Comparison of ENCODE assay signal across 24 cellular contexts in genomic region chr21:34981793-34982192, GRCh38.
DNase-seq lines count a peak whose midpoint lies in the region; ATAC-seq, FAIRE-seq and TF ChIP-seq lines count a peak whose summit lies in the region.
"Had no signal": no experiment of that assay in that cellular context is flagged by ENCODE, and none has a peak within 500 bp of the region (broad histone marks: within the 10 kb centered on the region; RNA-seq: fewer than 3 reads in every experiment).

No MANE protein-coding gene starts in this region.

- TF ChIP-seq RAD21 in H1 (IDR thresholded peaks at IDR 0.05 in 1 of 2, conservative IDR thresholded peaks at IDR 0.05 in 1 of 2; ENCODE audit: low read depth in 2 of 2, low read length in 2 of 2) = no peak

- H3K27me3 Mint-ChIP-seq in stimulated activated naive CD8-positive, alpha-beta T cell treated with anti-CD3 and anti-CD28 coated beads, Interleukin-15, Interleukin-2, amounts not matched to agents 100 ng/mL and 50 ng/mL, for 24 hours = no peaks in the 10 kb centered on the region
- no peaks in the 10 kb centered on the region for H3K27me3 Mint-ChIP-seq in stimulated activated naive CD8-positive, alpha-beta T cell treated with anti-CD3 and anti-CD28 coated beads, Interleukin-15, amount 100 ng/mL, for 72 hours
- no peaks in the 10 kb centered on the region for H3K27me3 Mint-ChIP-seq in activated CD4-positive, alpha-beta memory T cell treated with anti-CD3 and anti-CD28 coated beads for 36 hours

- no peaks in the 10 kb centered on the region for H3K79me1 ChIP-seq in H1 (ENCODE audit: low read depth, low read length)

- no peak for TF ChIP-seq CTCF in H1 (IDR thresholded peaks at IDR 0.05; ENCODE audit: control extremely low read depth in 1 of 3, insufficient read depth in 1 of 3, low read depth in 1 of 3, low read length in 3 of 3)
- no peak for TF ChIP-seq CTCF in ascending aorta (IDR thresholded peaks at IDR 0.05)

- 95% methylated on average over 7 of the region's 7 CpGs; no CpG with 5 or more reads in 1 of the 2 experiments for WGBS in H1 (ENCODE audit: extremely low coverage in 1 of 2, insufficient coverage in 1 of 2, insufficient read length in 1 of 2, insufficient replicate concordance in 2 of 2, low coverage in 1 of 2, low lambda C conversion rate in 2 of 2, missing lambda C conversion rate in 1 of 2), 2 experiments

- H3K27me3 ChIP-seq in H1 (replicated peaks in 1 of 4; ENCODE audit: control insufficient read depth in 3 of 4, extremely low read depth in 1 of 4, insufficient read depth in 3 of 4, low read length in 3 of 4) (no peaks in the 10 kb centered on the region), ascending aorta (no peaks in the 10 kb centered on the region)
- H3K27me3 ChIP-seq: sigmoid colon had no signal

- H2AK5ac ChIP-seq in H1 (ENCODE audit: low read depth, low read length) = no peak overlapping the region

- H3K4me3 Mint-ChIP-seq in stimulated activated naive CD8-positive, alpha-beta T cell treated with anti-CD3 and anti-CD28 coated beads, Interleukin-15, Interleukin-2, amounts not matched to agents 100 ng/mL and 50 ng/mL, for 24 hours = no peak overlapping the region
- no peak overlapping the region for H3K4me3 Mint-ChIP-seq in stimulated activated naive CD8-positive, alpha-beta T cell treated with anti-CD3 and anti-CD28 coated beads, Interleukin-15, amount 100 ng/mL, for 72 hours
- H3K4me3 Mint-ChIP-seq in activated CD4-positive, alpha-beta memory T cell treated with anti-CD3 and anti-CD28 coated beads for 36 hours = no peak overlapping the region
- H3K4me3 Mint-ChIP-seq: mesothelial cell of epicardium, neural crest cell had no signal

- H3K4me3 ChIP-seq in H1 (ENCODE audit: extremely low read depth in 1 of 4, insufficient read depth in 2 of 4, low read depth in 3 of 4, low read length in 4 of 4) (no peak overlapping the region), ascending aorta (no peak overlapping the region)
- H3K4me3 ChIP-seq: GM12878, heart left ventricle, sigmoid colon, thoracic aorta had no signal

- no peak overlapping the region for H4K5ac ChIP-seq in H1 (ENCODE audit: insufficient read length, low read depth, low read length)

- no peaks in the 10 kb centered on the region for H3K36me3 ChIP-seq in H1 (ENCODE audit: control insufficient read depth in 2 of 4, insufficient read depth in 4 of 4, low read length in 3 of 4)
- no peaks in the 10 kb centered on the region for H3K36me3 ChIP-seq in ascending aorta
- H3K36me3 ChIP-seq: heart left ventricle, sigmoid colon, thoracic aorta, WERI-Rb-1 had no signal

- H3K4me1 ChIP-seq in H1 (replicated peaks in 1 of 4; ENCODE audit: control insufficient read depth in 3 of 4, insufficient read depth in 4 of 4, low read length in 3 of 4) (0 out of 7 replicates have a peak, but pooled peaks cover 0 to under 1% (median 0%) of the 10 kb centered on the region in 4 experiments), ascending aorta (no peaks in the 10 kb centered on the region)

- peaks cover 78% of the 10 kb centered on the region for H3K4me1 Mint-ChIP-seq in stimulated activated naive CD8-positive, alpha-beta T cell treated with anti-CD3 and anti-CD28 coated beads, Interleukin-15, Interleukin-2, amounts not matched to agents 100 ng/mL and 50 ng/mL, for 24 hours (ENCODE audit: low read depth)
- H3K4me1 Mint-ChIP-seq in stimulated activated naive CD8-positive, alpha-beta T cell treated with anti-CD3 and anti-CD28 coated beads, Interleukin-15, amount 100 ng/mL, for 72 hours = peaks cover 69% of the 10 kb centered on the region
- H3K4me1 Mint-ChIP-seq in activated CD4-positive, alpha-beta memory T cell treated with anti-CD3 and anti-CD28 coated beads for 36 hours (ENCODE audit: low read depth) = peaks cover 83% of the 10 kb centered on the region

- H3K14ac ChIP-seq in H1 (ENCODE audit: insufficient read length) = no peak overlapping the region

- H2BK20ac ChIP-seq in H1 (ENCODE audit: low read length) = no peak overlapping the region

- ATAC-seq in stimulated activated naive CD8-positive, alpha-beta T cell treated with anti-CD3 and anti-CD28 coated beads, Interleukin-15, amount 100 ng/mL, for 72 hours = no peak
- no peak for ATAC-seq in GM19467 (IDR thresholded peaks at IDR 0.05; ENCODE audit: unreplicated experiment)
- ATAC-seq: GM12878, heart left ventricle, left cardiac atrium had no signal

- H3K23ac ChIP-seq in H1 (ENCODE audit: insufficient read length) = no peak overlapping the region

- POLR2A ChIA-PET in activated CD4-positive, alpha-beta memory T cell treated with anti-CD3 and anti-CD28 coated beads for 36 hours (lab: Charles Lee) = interaction anchor here (3.1 to 4.5 kb wide), 4 partner anchors 13 to 93 kb away, joined by 28 to 68 read pairs (median 56); no protein-coding TSS in a partner anchor
- POLR2A ChIA-PET in H1 (lab: Charles Lee; ENCODE audit: partially characterized antibody) = no interaction called here

- intact Hi-C loops in activated CD4-positive, alpha-beta memory T cell treated with anti-CD3 and anti-CD28 coated beads for 36 hours (cut with micrococcal nuclease) = loop anchor here (2.0 kb wide), 2 partner anchors 39 to 93 kb away; no protein-coding TSS in a partner anchor
- intact Hi-C loops in ascending aorta (cut with DNase I) = no loop called here

- peak overlapping the region; percentile 87 for H3K27ac Mint-ChIP-seq in stimulated activated naive CD8-positive, alpha-beta T cell treated with anti-CD3 and anti-CD28 coated beads, Interleukin-15, Interleukin-2, amounts not matched to agents 100 ng/mL and 50 ng/mL, for 24 hours
- H3K27ac Mint-ChIP-seq in stimulated activated naive CD8-positive, alpha-beta T cell treated with anti-CD3 and anti-CD28 coated beads, Interleukin-15, amount 100 ng/mL, for 72 hours = peak overlapping the region in 1 of 2 donors; percentile 89
- H3K27ac Mint-ChIP-seq in activated CD4-positive, alpha-beta memory T cell treated with anti-CD3 and anti-CD28 coated beads for 36 hours = peak overlapping the region; percentile 47
- H3K27ac Mint-ChIP-seq: mesothelial cell of epicardium had no signal

- H2BK12ac ChIP-seq in H1 (ENCODE audit: low read depth, low read length) = no peak overlapping the region

- TF ChIP-seq EP300 in H1 (IDR thresholded peaks at IDR 0.05; ENCODE audit: borderline replicate concordance in 1 of 2, low read depth in 2 of 2, low read length in 2 of 2) = no peak

- H3K23me2 ChIP-seq in H1 (ENCODE audit: low read depth, low read length) = no peaks in the 10 kb centered on the region; the same call in 1 of the 2 replicates

- H3K18ac ChIP-seq in H1 (ENCODE audit: extremely low read depth, low read length) = no peak overlapping the region

- no peak overlapping the region for H2BK120ac ChIP-seq in H1 (replicated peaks; ENCODE audit: low read depth, low read length)

- H3K4me2 ChIP-seq in H1 (ENCODE audit: insufficient read depth in 1 of 2, low read depth in 2 of 2, low read length in 2 of 2) = no peak overlapping the region

- TF ChIP-seq POLR2A in H1 (IDR thresholded peaks at IDR 0.05; ENCODE audit: control extremely low read depth in 1 of 2, low read depth in 2 of 2, low read length in 2 of 2) = no peak

- FAIRE-seq in H1 (lab: Jason Lieb, UNC) = no peak
- FAIRE-seq: GM12878 had no signal

- 0 out of 2 replicates have a peak overlapping the region, but pooled peaks have one; percentile 61 for H2BK15ac ChIP-seq in H1 (ENCODE audit: low read length)

- no peak overlapping the region for H2AFZ ChIP-seq in H1 (ENCODE audit: low read length)

- H3K27ac ChIP-seq in H1 (ENCODE audit: low read depth, low read length) (no peak overlapping the region), ascending aorta (no peak overlapping the region)
- H3K27ac ChIP-seq: epithelial cell of prostate, thoracic aorta, WERI-Rb-1 had no signal

- no peaks in the 10 kb centered on the region for H4K20me1 ChIP-seq in H1 (replicated peaks in 1 of 2; ENCODE audit: control insufficient read depth in 1 of 2, insufficient read depth in 2 of 2, low read length in 2 of 2)

- no peak for DNase-seq in stimulated activated naive CD8-positive, alpha-beta T cell treated with anti-CD3 and anti-CD28 coated beads, Interleukin-15, amount 100 ng/mL, for 72 hours
- no peak for DNase-seq in activated CD4-positive, alpha-beta memory T cell treated with anti-CD3 and anti-CD28 coated beads for 36 hours
- DNase-seq in H1 (ENCODE audit: low read depth in 1 of 2, low spot score in 2 of 2) (no peak), ascending aorta (ENCODE audit: low spot score in 2 of 2) (no peak), NCI-H82 treated with DMSO at 0.1 percent for 48 hours (lab: John Stamatoyannopoulos, UW; ENCODE audit: unreplicated experiment) (no peak)
- DNase-seq: activated gamma-delta T cell, anterior cingulate cortex, caudate nucleus, DMS79, heart left ventricle, left cardiac atrium, NCI-H146, NCI-H2171, NCI-H524, posterior cingulate gyrus, sigmoid colon, WERI-Rb-1 had no signal

- no peak overlapping the region for H4K91ac ChIP-seq in H1 (replicated peaks; ENCODE audit: insufficient read length, low read length)

- H3K4ac ChIP-seq in H1 (replicated peaks; ENCODE audit: insufficient read length, low read depth, low read length) = no peak overlapping the region

- peaks cover 13% of the 10 kb centered on the region for H3K36me3 Mint-ChIP-seq in stimulated activated naive CD8-positive, alpha-beta T cell treated with anti-CD3 and anti-CD28 coated beads, Interleukin-15, Interleukin-2, amounts not matched to agents 100 ng/mL and 50 ng/mL, for 24 hours (ENCODE audit: low read depth)
- peaks cover 1% of the 10 kb centered on the region for H3K36me3 Mint-ChIP-seq in activated CD4-positive, alpha-beta memory T cell treated with anti-CD3 and anti-CD28 coated beads for 36 hours
- H3K36me3 Mint-ChIP-seq: mesothelial cell of epicardium had no signal

- H3K56ac ChIP-seq in H1 (replicated peaks; ENCODE audit: insufficient read length, low read depth, low read length) = no peak overlapping the region

- no peak overlapping the region for H3K9ac ChIP-seq in H1 (replicated peaks in 1 of 4; ENCODE audit: extremely low read depth in 1 of 4, low read depth in 3 of 4, low read length in 3 of 4)

- H3K9me3 Mint-ChIP-seq in stimulated activated naive CD8-positive, alpha-beta T cell treated with anti-CD3 and anti-CD28 coated beads, Interleukin-15, Interleukin-2, amounts not matched to agents 100 ng/mL and 50 ng/mL, for 24 hours = no peaks in the 10 kb centered on the region
- no peaks in the 10 kb centered on the region for H3K9me3 Mint-ChIP-seq in stimulated activated naive CD8-positive, alpha-beta T cell treated with anti-CD3 and anti-CD28 coated beads, Interleukin-15, amount 100 ng/mL, for 72 hours
- no peaks in the 10 kb centered on the region for H3K9me3 Mint-ChIP-seq in activated CD4-positive, alpha-beta memory T cell treated with anti-CD3 and anti-CD28 coated beads for 36 hours
- H3K9me3 Mint-ChIP-seq: mesothelial cell of epicardium, neural crest cell had no signal

- no peak overlapping the region for H2BK5ac ChIP-seq in H1 (ENCODE audit: low read depth, low read length)

- CTCF ChIA-PET in activated CD4-positive, alpha-beta memory T cell treated with anti-CD3 and anti-CD28 coated beads for 36 hours (lab: Charles Lee) = interaction anchor here (0.7 to 1.5 kb wide), 4 partner anchors 8 to 59 kb away, joined by 3 to 6 read pairs (median 4); no protein-coding TSS in a partner anchor
- CTCF ChIA-PET in H1 (lab: Charles Lee; ENCODE audit: partially characterized antibody) = no interaction called here

- no peak overlapping the region for H4K8ac ChIP-seq in H1 (ENCODE audit: extremely low read depth, insufficient read depth, low read length)

- no peaks in the 10 kb centered on the region for H3K79me2 ChIP-seq in H1 (ENCODE audit: control insufficient read depth in 1 of 2, insufficient read depth in 2 of 2, low read length in 2 of 2)

- H3K9me3 ChIP-seq in H1 (ENCODE audit: insufficient read depth in 2 of 2, low read depth in 1 of 2, low read length in 1 of 2) = no peaks in the 10 kb centered on the region
- no peaks in the 10 kb centered on the region for H3K9me3 ChIP-seq in ascending aorta
- H3K9me3 ChIP-seq: heart left ventricle, sigmoid colon, thoracic aorta had no signal
